In genomic region chr7:114916261-114916892, GRCh38 we compare ENCODE assay signal across 11 cellular contexts. TPM values are rescaled to one million over a fixed set of nuclear protein-coding genes. Genes with fewer than 3 reads are reported as not detected.
DNase-seq lines count a peak whose midpoint lies in the region; ATAC-seq and TF ChIP-seq lines count a peak whose summit lies in the region.
"Had no signal": no experiment of that assay in that cellular context is flagged by ENCODE, and none has a peak within 500 bp of the region (broad histone marks: within the 10 kb centered on the region; RNA-seq: fewer than 3 reads in every experiment).

No MANE protein-coding gene starts in this region.

- H3K36me3 ChIP-seq in uterus, result no peaks in the 10 kb centered on the region
- H3K36me3 ChIP-seq: esophagus muscularis mucosa, thoracic aorta had no signal

- TF ChIP-seq POLR2A in uterus (IDR thresholded peaks at IDR 0.05), result no peak

- H3K4me1 ChIP-seq in uterus, result no peaks in the 10 kb centered on the region

- H3K27ac Mint-ChIP-seq in T-helper 2 cell treated with Interferon-gamma antibody and Interleukin-4, amounts not matched to agents 5 μg/mL and 100 μg/mL, for 36 hours, result peak overlapping the region; percentile 20

- intact Hi-C loops in Right ventricle myocardium superior (cut with DNase I), result no loop called here
- intact Hi-C loops in uterus (cut with DNase I; ENCODE audit: low total_unique reads), result no loop called here

- peak; percentile 92 to 93 for ATAC-seq in activated CD4-positive, CD25-positive, alpha-beta regulatory T cell treated with anti-CD3 and anti-CD28 coated beads, Interleukin-2, amount 50 U/mL, for 24 hours
- ATAC-seq in HG02759 (IDR thresholded peaks at IDR 0.05; ENCODE audit: unreplicated experiment), result peak; percentile 92
- ATAC-seq in Right ventricle myocardium superior (ENCODE audit: poor library complexity), result no peak

- peak overlapping the region; percentile 31 for H3K4me3 Mint-ChIP-seq in T-helper 2 cell treated with Interferon-gamma antibody and Interleukin-4, amounts not matched to agents 5 μg/mL and 100 μg/mL, for 36 hours
- H3K4me3 Mint-ChIP-seq: neural crest cell had no signal

- no peaks in the 10 kb centered on the region for H3K9me3 ChIP-seq in uterus
- H3K9me3 ChIP-seq: esophagus muscularis mucosa, thoracic aorta had no signal

- H3K9me3 Mint-ChIP-seq in T-helper 2 cell treated with Interferon-gamma antibody and Interleukin-4, amounts not matched to agents 5 μg/mL and 100 μg/mL, for 36 hours, result no peaks in the 10 kb centered on the region
- H3K9me3 Mint-ChIP-seq: neural crest cell had no signal

- no peak for DNase-seq in activated CD4-positive, CD25-positive, alpha-beta regulatory T cell (lab: John Stamatoyannopoulos, UW)
- peak; percentile 72 for DNase-seq in T-helper 2 cell treated with Interferon-gamma antibody and Interleukin-4, amounts not matched to agents 5 μg/mL and 100 μg/mL, for 36 hours (ENCODE audit: low spot score)
- peak; percentile 18 to 43 (median 25) for DNase-seq in stimulated activated CD4-positive, alpha-beta T cell treated with anti-CD3 and anti-CD28 coated beads, TNF-alpha, amount 100 ng/mL, for 24 hours (ENCODE audit: low read depth in 3 of 3)
- DNase-seq in Right ventricle myocardium superior (no peak), NCI-H446 treated with DMSO at 0.1 percent for 48 hours (lab: John Stamatoyannopoulos, UW) (no peak), uterus (no peak)

- H3K27me3 ChIP-seq in uterus, result no peaks in the 10 kb centered on the region
- H3K27me3 ChIP-seq: esophagus muscularis mucosa had no signal

- H3K36me3 Mint-ChIP-seq in T-helper 2 cell treated with Interferon-gamma antibody and Interleukin-4, amounts not matched to agents 5 μg/mL and 100 μg/mL, for 36 hours (ENCODE audit: low read depth), result no peaks in the 10 kb centered on the region

- TF ChIP-seq CTCF in uterus (IDR thresholded peaks at IDR 0.05), result no peak

- peaks cover 27% of the 10 kb centered on the region for H3K4me1 Mint-ChIP-seq in T-helper 2 cell treated with Interferon-gamma antibody and Interleukin-4, amounts not matched to agents 5 μg/mL and 100 μg/mL, for 36 hours (ENCODE audit: low read depth)

- no peak overlapping the region for H3K27ac ChIP-seq in uterus
- H3K27ac ChIP-seq: esophagus muscularis mucosa, thoracic aorta had no signal

- H3K27me3 Mint-ChIP-seq in T-helper 2 cell treated with Interferon-gamma antibody and Interleukin-4, amounts not matched to agents 5 μg/mL and 100 μg/mL, for 36 hours (ENCODE audit: low read depth), result no peaks in the 10 kb centered on the region

- no peak overlapping the region for H3K4me3 ChIP-seq in uterus
- H3K4me3 ChIP-seq: esophagus muscularis mucosa, thoracic aorta had no signal

RNA-seq across cellular contexts. Expression of gene MDFIC, which starts 5.5 kb away (rescaled TPM):
- 12.9 TPM for total RNA-seq in Right ventricle myocardium superior
- total RNA-seq in uterus, result 10 to 100 TPM; 35.8 to 79.2 (median 66.1) TPM

Comparison
In these comparisons a context has a peak if more than half of its experiments do, and no peak if none do; other contexts are left out.
1. DNase-seq: peak in T-helper 2 cell treated with Interferon-gamma antibody and Interleukin-4, amounts not matched to agents 5 μg/mL and 100 μg/mL, for 36 hours (single experiment) and stimulated activated CD4-positive, alpha-beta T cell treated with anti-CD3 and anti-CD28 coated beads, TNF-alpha, amount 100 ng/mL, for 24 hours (3 of 3); none in activated CD4-positive, CD25-positive, alpha-beta regulatory T cell (0 of 4), Right ventricle myocardium superior (single experiment), NCI-H446 treated with DMSO at 0.1 percent for 48 hours (single experiment) and uterus (0 of 2).